Comparison of ENCODE assay signal across 16 cellular contexts in genomic region chr3:86960551-86960950, GRCh38. TPM values are rescaled to one million over a fixed set of nuclear protein-coding genes. Genes with fewer than 3 reads are reported as not detected.
"Had no signal": no experiment of that assay in that cellular context is flagged by ENCODE, and none has a peak within 500 bp of the region (broad histone marks: within the 10 kb centered on the region; RNA-seq: fewer than 3 reads in every experiment).

No MANE protein-coding gene starts in this region.

- ATAC-seq: activated CD4-positive, CD25-positive, alpha-beta regulatory T cell treated with anti-CD3 and anti-CD28 coated beads, Interleukin-2, amount 50 U/mL, for 24 hours; activated naive CD8-positive, alpha-beta T cell treated with anti-CD3 and anti-CD28 coated beads, Interleukin-2, amount 50 U/mL, for 24 hours; natural killer cell; stimulated activated memory B cell treated with anti-CD40 and anti-IgM and Interleukin-4, amounts not matched to agents 10 μg/mL and 1 μg/mL and 100 μg/mL, for 72 hours had no signal

- H3K36me3 ChIP-seq: left ventricle myocardium inferior, neutrophil, thyroid gland had no signal

- H3K27ac ChIP-seq: coronary artery, esophagus muscularis mucosa, left ventricle myocardium inferior, neutrophil, thyroid gland had no signal

- DNase-seq: activated naive CD4-positive, alpha-beta T cell treated with Interleukin-2 at 50 U/mL for 16 hours; activated naive CD8-positive, alpha-beta T cell treated with anti-CD3 and anti-CD28 coated beads, Interleukin-2, amount 50 U/mL, for 24 hours; activated T-cell treated with anti-CD3 and anti-CD28 coated beads for 4 hours; caudate nucleus; glutamatergic neuron; left ventricle myocardium inferior; natural killer cell; posterior cingulate gyrus; stimulated activated CD4-positive, alpha-beta T cell treated with anti-CD3 and anti-CD28 coated beads, Interleukin-2, amount 100 ng/mL, for 48 hours; thyroid gland had no signal

- FAIRE-seq: urothelium cell line had no signal

- H3K9me3 ChIP-seq: esophagus muscularis mucosa, left ventricle myocardium inferior, neutrophil, thyroid gland had no signal

- H3K27me3 ChIP-seq: esophagus muscularis mucosa, neutrophil, thyroid gland had no signal

- H3K4me1 ChIP-seq: left ventricle myocardium inferior, thyroid gland had no signal

- H3K4me3 ChIP-seq: esophagus muscularis mucosa, left ventricle myocardium inferior, thyroid gland had no signal

RNA-seq across cellular contexts. Expression of gene VGLL3, which starts 30.4 kb away (rescaled TPM):
- total RNA-seq: natural killer cell had no signal
